17 cellular contexts compared by ENCODE assay signal in the genomic region with DNA sequence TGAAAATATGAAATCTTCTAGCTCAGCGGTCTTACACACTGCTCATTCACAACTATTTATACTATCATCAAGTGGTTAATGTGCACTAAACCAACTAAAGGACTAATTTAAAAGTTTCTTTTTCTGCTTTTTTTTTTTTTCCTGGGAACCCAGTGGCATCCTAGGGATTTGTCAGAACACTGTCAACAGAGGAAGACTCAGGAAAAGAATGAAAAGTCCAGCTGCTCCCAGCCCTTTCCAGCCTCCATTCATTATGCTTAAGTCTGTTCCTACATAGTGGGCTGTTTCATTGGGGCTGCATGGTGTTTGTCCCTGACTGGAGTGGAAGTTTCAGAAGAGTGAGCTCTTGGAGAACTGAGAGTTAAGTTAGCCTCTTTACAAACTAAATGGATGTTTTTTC.
"Had no signal": no experiment of that assay in that cellular context is flagged by ENCODE, and none has a peak within 500 bp of the region (broad histone marks: within the 10 kb centered on the region; RNA-seq: fewer than 3 reads in every experiment).

No MANE protein-coding gene starts in this region.

- H3K27ac ChIP-seq: ascending aorta, epithelial cell of prostate had no signal

- H3K27me3 Mint-ChIP-seq: activated CD8-positive, alpha-beta memory T cell treated with anti-CD3 and anti-CD28 coated beads, Interleukin-2, amount 10 ng/mL, durations not matched to agents 7 days and 5 days; activated naive CD8-positive, alpha-beta T cell treated with anti-CD3 and anti-CD28 coated beads for 36 hours; stimulated activated naive CD8-positive, alpha-beta T cell treated with anti-CD3 and anti-CD28 coated beads, Interleukin-15, Interleukin-2, amounts not matched to agents 100 ng/mL and 50 ng/mL, for 24 hours had no signal

- H3K27me3 ChIP-seq: ascending aorta had no signal

- H3K9me3 ChIP-seq: ascending aorta had no signal

- H3K4me1 Mint-ChIP-seq: activated CD8-positive, alpha-beta memory T cell treated with anti-CD3 and anti-CD28 coated beads, Interleukin-2, amount 10 ng/mL, durations not matched to agents 7 days and 5 days; activated naive CD8-positive, alpha-beta T cell treated with anti-CD3 and anti-CD28 coated beads for 36 hours; natural killer cell had no signal

- H3K4me3 Mint-ChIP-seq: activated CD8-positive, alpha-beta memory T cell treated with anti-CD3 and anti-CD28 coated beads, Interleukin-2, amount 10 ng/mL, durations not matched to agents 7 days and 5 days; activated naive CD8-positive, alpha-beta T cell treated with anti-CD3 and anti-CD28 coated beads for 36 hours; activated T-cell treated with anti-CD3 and anti-CD28 coated beads, Interleukin-2, amount 50 U/mL, for 72 hours; natural killer cell; stimulated activated naive CD8-positive, alpha-beta T cell treated with anti-CD3 and anti-CD28 coated beads, Interleukin-15, Interleukin-2, amounts not matched to agents 100 ng/mL and 50 ng/mL, for 24 hours had no signal

- H3K36me3 Mint-ChIP-seq: activated CD8-positive, alpha-beta memory T cell treated with anti-CD3 and anti-CD28 coated beads, Interleukin-2, amount 10 ng/mL, durations not matched to agents 7 days and 5 days; activated naive CD8-positive, alpha-beta T cell treated with anti-CD3 and anti-CD28 coated beads for 36 hours had no signal

- H3K36me3 ChIP-seq: ascending aorta had no signal

- DNase-seq: activated CD4-positive, alpha-beta T cell treated with anti-CD3 and anti-CD28 coated beads, Interleukin-2, amount 50 U/mL, for 4 hours; activated CD4-positive, CD25-positive, alpha-beta regulatory T cell treated with anti-CD3 and anti-CD28 coated beads, Interleukin-2, amount 50 U/mL, for 72 hours; activated CD8-positive, alpha-beta memory T cell treated with anti-CD3 and anti-CD28 coated beads, Interleukin-2, amount 10 ng/mL, durations not matched to agents 7 days and 5 days; activated gamma-delta T cell treated with Interleukin-2 at 50 U/mL for 16 hours; activated naive CD8-positive, alpha-beta T cell treated with anti-CD3 and anti-CD28 coated beads for 36 hours; activated T-cell treated with anti-CD3 and anti-CD28 coated beads, Interleukin-2, amount 50 U/mL, for 72 hours; effector memory CD4-positive, alpha-beta T cell; hippocampal formation; mucosa of descending colon; natural killer cell; stimulated activated CD4-positive, alpha-beta T cell treated with anti-CD3 and anti-CD28 coated beads, Interleukin-15, amount 100 ng/mL, for 24 hours; stimulated activated CD4-positive, alpha-beta T cell treated with anti-CD3 and anti-CD28 coated beads, Interleukin-4, amount 100 ng/mL, for 24 hours; SW 1271 had no signal

- H3K27ac Mint-ChIP-seq: activated CD8-positive, alpha-beta memory T cell treated with anti-CD3 and anti-CD28 coated beads, Interleukin-2, amount 10 ng/mL, durations not matched to agents 7 days and 5 days; activated naive CD8-positive, alpha-beta T cell treated with anti-CD3 and anti-CD28 coated beads for 36 hours; activated T-cell treated with anti-CD3 and anti-CD28 coated beads, Interleukin-2, amount 50 U/mL, for 72 hours; natural killer cell; stimulated activated naive CD8-positive, alpha-beta T cell treated with anti-CD3 and anti-CD28 coated beads, Interleukin-15, Interleukin-2, amounts not matched to agents 100 ng/mL and 50 ng/mL, for 24 hours had no signal

- H3K4me1 ChIP-seq: ascending aorta had no signal

- ATAC-seq: activated CD8-positive, alpha-beta memory T cell treated with anti-CD3 and anti-CD28 coated beads, Interleukin-2, amount 10 ng/mL, durations not matched to agents 7 days and 5 days; activated T-cell treated with anti-CD3 and anti-CD28 coated beads, Interleukin-2, amount 50 U/mL, for 72 hours; mucosa of descending colon; natural killer cell had no signal

- H3K4me3 ChIP-seq: ascending aorta, lung, mucosa of descending colon had no signal
